Comparison of ENCODE assay signal across 13 cellular contexts in genomic region chr5:160293901-160294561, GRCh38. TPM values are rescaled to one million over a fixed set of nuclear protein-coding genes. Genes with fewer than 3 reads are reported as not detected.
DNase-seq lines count a peak whose midpoint lies in the region; ATAC-seq, FAIRE-seq and TF ChIP-seq lines count a peak whose summit lies in the region.
"Had no signal": no experiment of that assay in that cellular context is flagged by ENCODE, and none has a peak within 500 bp of the region (broad histone marks: within the 10 kb centered on the region; RNA-seq: fewer than 3 reads in every experiment).

No MANE protein-coding gene starts in this region.

- H3K4me1 Mint-ChIP-seq in T-helper 17 cell: peaks cover 2% of the 10 kb centered on the region
- H3K4me1 Mint-ChIP-seq: activated naive CD4-positive, alpha-beta T cell treated with anti-CD3 and anti-CD28 coated beads, Interleukin-2, amount 50 U/mL, for 24 hours had no signal

- H3K36me3 ChIP-seq in RWPE2 (ENCODE audit: low read depth): 0 out of 2 replicates have a peak, but pooled peaks cover 6% of the 10 kb centered on the region
- H3K36me3 ChIP-seq in neuronal stem cell (replicated peaks in 1 of 2; ENCODE audit: control insufficient read depth in 2 of 2, insufficient read depth in 2 of 2, low read length in 2 of 2): peaks cover 8 to 29% of the 10 kb centered on the region in 2 donors
- no peaks in the 10 kb centered on the region for H3K36me3 ChIP-seq in brain microvascular endothelial cell (replicated peaks)
- no peaks in the 10 kb centered on the region for H3K36me3 ChIP-seq in small intestine (ENCODE audit: control insufficient read depth in 2 of 2, insufficient read depth in 2 of 2, low read length in 2 of 2)

- WGBS in neuronal stem cell (ENCODE audit: extremely low coverage in 2 of 2, insufficient read length in 2 of 2, insufficient replicate concordance in 1 of 2), 2 donors: no CpG with 5 or more reads among the region's 13 CpGs
- WGBS in small intestine, 3 donors: 75 to 86% (median 83%) methylated on average over 13 of the region's 13 CpGs

- no peak for FAIRE-seq in small intestine (lab: Jason Lieb, UNC)

- TF ChIP-seq CTCF in RWPE2 (IDR thresholded peaks at IDR 0.05; ENCODE audit: poor library complexity, severe bottlenecking) (no peak), GM13977 (IDR thresholded peaks at IDR 0.05; ENCODE audit: extremely low read depth, insufficient read depth, missing control alignments) (no peak), brain microvascular endothelial cell (IDR thresholded peaks at IDR 0.05; ENCODE audit: low read depth, low read length, missing control alignments) (no peak)

- H4K8ac ChIP-seq in neuronal stem cell (ENCODE audit: low read depth, low read length): peak overlapping the region; percentile 66

- ATAC-seq in HG02798 (IDR thresholded peaks at IDR 0.05; ENCODE audit: poor library complexity, unreplicated experiment): peak; percentile 52
- ATAC-seq in RWPE2 (ENCODE audit: low read depth): no peak
- peak; percentile 63 for ATAC-seq in left ventricle myocardium superior
- ATAC-seq in T-helper 17 cell: no peak
- ATAC-seq: naive thymus-derived CD8-positive, alpha-beta T cell had no signal

- no peak overlapping the region for H3K27ac Mint-ChIP-seq in T-helper 17 cell
- H3K27ac Mint-ChIP-seq: activated naive CD4-positive, alpha-beta T cell treated with anti-CD3 and anti-CD28 coated beads, Interleukin-2, amount 50 U/mL, for 24 hours had no signal

- peak overlapping the region; percentile 17 for H2BK15ac ChIP-seq in neuronal stem cell (ENCODE audit: low read length)

- peak overlapping the region; percentile 5 for H3K23ac ChIP-seq in neuronal stem cell (ENCODE audit: low read depth, low read length, poor library complexity)

- H3K4me3 ChIP-seq in RWPE2 (ENCODE audit: severe bottlenecking) (no peak overlapping the region), neuronal stem cell (ENCODE audit: low read length in 2 of 2) (no peak overlapping the region), brain microvascular endothelial cell (ENCODE audit: low read depth, low read length) (no peak overlapping the region), small intestine (ENCODE audit: low read depth in 1 of 2, low read length in 2 of 2) (no peak overlapping the region)

- no peak overlapping the region for H3K4me2 ChIP-seq in neuronal stem cell (ENCODE audit: insufficient read depth, low read length, poor library complexity, severe bottlenecking)

- no peak overlapping the region for H2BK12ac ChIP-seq in neuronal stem cell (ENCODE audit: low read length)

- H3K4me3 Mint-ChIP-seq in T-helper 17 cell: no peak overlapping the region

- H2AFZ ChIP-seq in neuronal stem cell (ENCODE audit: low read length): peak overlapping the region; percentile 52

- peaks cover 5% of the 10 kb centered on the region for H3K79me1 ChIP-seq in neuronal stem cell (ENCODE audit: low read depth, low read length)

- no peak overlapping the region for H2BK120ac ChIP-seq in neuronal stem cell (ENCODE audit: low read depth, low read length)

- intact Hi-C loops in left ventricle myocardium superior (cut with micrococcal nuclease): no loop called here

- no peaks in the 10 kb centered on the region for H3K9me3 ChIP-seq in RWPE2 (ENCODE audit: severe bottlenecking)
- H3K9me3 ChIP-seq in neuronal stem cell (replicated peaks in 1 of 2; ENCODE audit: control insufficient read depth in 2 of 2, insufficient read depth in 1 of 2, low read depth in 1 of 2, low read length in 2 of 2): no peaks in the 10 kb centered on the region
- no peaks in the 10 kb centered on the region for H3K9me3 ChIP-seq in T-helper 17 cell (ENCODE audit: control insufficient read depth, low read length, poor library complexity, severe bottlenecking)
- no peaks in the 10 kb centered on the region for H3K9me3 ChIP-seq in small intestine (ENCODE audit: control insufficient read depth, low read depth)

- peak overlapping the region; percentile 56 for H2BK5ac ChIP-seq in neuronal stem cell (ENCODE audit: low read length)

- H3K27me3 ChIP-seq in RWPE2 (ENCODE audit: insufficient read depth, poor library complexity, severe bottlenecking): no peaks in the 10 kb centered on the region
- no peaks in the 10 kb centered on the region for H3K27me3 ChIP-seq in neuronal stem cell (ENCODE audit: control insufficient read depth in 3 of 3, insufficient read depth in 3 of 3, low read depth in 1 of 3, low read length in 3 of 3)
- H3K27me3 ChIP-seq in brain microvascular endothelial cell (replicated peaks): no peaks in the 10 kb centered on the region
- no peaks in the 10 kb centered on the region for H3K27me3 ChIP-seq in small intestine (ENCODE audit: control insufficient read depth in 2 of 2, insufficient read depth in 2 of 2, low read length in 2 of 2)

- peak overlapping the region; percentile 8 for H2AK5ac ChIP-seq in neuronal stem cell (ENCODE audit: low read depth, low read length)

- no peak for DNase-seq in RWPE2 (ENCODE audit: low spot score)
- DNase-seq in left ventricle myocardium superior: peak; percentile 52
- DNase-seq in neuronal stem cell (ENCODE audit: low spot score): no peak
- no peak for DNase-seq in GM13977 (ENCODE audit: low spot score)
- no peak for DNase-seq in T-helper 17 cell
- DNase-seq in brain microvascular endothelial cell: no peak
- no peak for DNase-seq in small intestine
- DNase-seq: activated CD4-positive, alpha-beta T cell treated with anti-CD3 and anti-CD28 coated beads for 48 hours; naive thymus-derived CD8-positive, alpha-beta T cell; NCI-H1694 had no signal

- H3K18ac ChIP-seq in neuronal stem cell (ENCODE audit: low read length): peak overlapping the region; percentile 79

- peaks cover 25% of the 10 kb centered on the region for H3K27me3 Mint-ChIP-seq in T-helper 17 cell
- H3K27me3 Mint-ChIP-seq: activated naive CD4-positive, alpha-beta T cell treated with anti-CD3 and anti-CD28 coated beads, Interleukin-2, amount 50 U/mL, for 24 hours had no signal

- peaks cover 60% of the 10 kb centered on the region for H3K4me1 ChIP-seq in RWPE2 (ENCODE audit: insufficient read depth, poor library complexity, severe bottlenecking)
- peaks cover 15 to 17% of the 10 kb centered on the region in 2 donors for H3K4me1 ChIP-seq in neuronal stem cell (ENCODE audit: control insufficient read depth in 2 of 2, insufficient read depth in 1 of 2, low read depth in 1 of 2, low read length in 2 of 2)
- H3K4me1 ChIP-seq in small intestine (ENCODE audit: control insufficient read depth in 2 of 2, insufficient read depth in 1 of 2, low read depth in 1 of 2, low read length in 1 of 2): peaks cover 3 to 4% of the 10 kb centered on the region in 2 donors

- in situ Hi-C loops in GM13977 (cut with MboI; ENCODE audit: low pct_unique_long_range_greater_than_20kb, low sequenced_read_pairs, unreplicated experiment): no loop called here
- in situ Hi-C loops in brain microvascular endothelial cell (cut with HindIII; ENCODE audit: low pct_ligation_motif_present, low sequenced_read_pairs): no loop called here

- H3K27ac ChIP-seq in RWPE2 (ENCODE audit: poor library complexity, severe bottlenecking) (peak overlapping the region; percentile 93), neuronal stem cell (replicated peaks; ENCODE audit: low read length) (peak overlapping the region; percentile 40), brain microvascular endothelial cell (no peak overlapping the region), small intestine (ENCODE audit: low read depth in 1 of 2, low read length in 1 of 2) (peak overlapping the region in 1 of 2 donors; percentile 21)
- H3K27ac ChIP-seq: C4-2B had no signal

- no peak overlapping the region for H3K9ac ChIP-seq in neuronal stem cell (ENCODE audit: low read depth, low read length, poor library complexity)

- H3K36me3 Mint-ChIP-seq in T-helper 17 cell (ENCODE audit: low read depth): no peaks in the 10 kb centered on the region
- H3K36me3 Mint-ChIP-seq: activated naive CD4-positive, alpha-beta T cell treated with anti-CD3 and anti-CD28 coated beads, Interleukin-2, amount 50 U/mL, for 24 hours; naive thymus-derived CD8-positive, alpha-beta T cell had no signal

- H3K14ac ChIP-seq in neuronal stem cell (ENCODE audit: low read length): peak overlapping the region; percentile 4

- no peak overlapping the region for H3K4ac ChIP-seq in neuronal stem cell (ENCODE audit: low read length)

- H4K91ac ChIP-seq in neuronal stem cell (ENCODE audit: low read depth, low read length, poor library complexity): no peak overlapping the region

RNA-seq across cellular contexts. Expression of gene CCNJL, which starts 18.3 kb away (rescaled TPM):
- total RNA-seq in left ventricle myocardium superior (9.1 TPM), T-helper 17 cell (1 to 10 TPM in 1 of 2 donors, not detected in 1; 1.5 TPM)
- 21.2 TPM for polyA plus RNA-seq in neuronal stem cell (2013, experiment 1 of 2)
- polyA plus RNA-seq in neuronal stem cell (2013, experiment 2 of 2): 20.8 TPM
- 1 to 10 TPM in 1 of 3 donors, under 1 TPM in 2; 0.22 to 2.5 (median 0.54) TPM for polyA plus RNA-seq in small intestine
- total RNA-seq: naive thymus-derived CD8-positive, alpha-beta T cell had no signal
- polyA plus RNA-seq: naive thymus-derived CD8-positive, alpha-beta T cell had no signal

Comparison
In these comparisons a context has a peak if more than half of its experiments do, and no peak if none do; other contexts are left out.
1. ATAC-seq: peak in HG02798 (single experiment) and left ventricle myocardium superior (single experiment); none in RWPE2 (single experiment) and T-helper 17 cell (single experiment).